7 cellular contexts compared by ENCODE assay signal in the genomic region with DNA sequence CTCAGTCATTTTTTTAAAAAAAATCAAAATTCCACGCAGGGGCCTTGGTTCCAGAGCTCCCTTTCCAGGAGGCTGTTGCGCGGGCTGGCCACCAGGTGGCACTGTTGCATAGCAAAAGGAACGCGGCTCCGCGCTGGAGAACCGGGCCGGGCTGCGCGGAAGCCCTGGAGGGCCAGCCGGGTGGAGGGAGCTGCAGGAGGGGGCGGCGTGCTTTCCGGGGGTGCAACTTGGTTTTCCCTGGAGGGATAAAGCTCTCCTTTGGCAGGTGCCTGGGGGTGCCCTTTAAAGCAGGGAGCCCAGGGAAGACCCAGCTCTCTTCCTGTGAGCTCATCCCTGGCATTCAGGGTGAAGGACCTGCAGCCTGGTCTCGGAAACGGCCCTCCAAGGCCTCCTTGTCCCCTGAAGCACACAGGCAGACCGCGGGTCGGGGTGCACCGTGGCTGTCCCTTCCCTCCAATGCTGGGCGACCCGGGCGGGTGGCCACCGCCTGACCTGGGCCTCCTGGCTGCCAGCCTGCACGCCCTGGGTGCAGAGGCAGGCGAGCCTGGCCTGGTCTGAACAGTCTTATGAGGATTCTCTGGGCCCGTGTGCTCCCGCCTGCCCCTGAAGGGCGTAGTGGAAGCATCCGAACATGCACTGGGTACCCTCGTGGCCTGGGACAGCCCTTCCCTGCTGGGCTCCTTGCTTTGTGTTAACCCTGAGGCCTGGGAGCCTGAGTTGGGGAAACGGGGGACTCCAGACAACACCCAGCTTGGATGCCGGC. TPM values are rescaled to one million over a fixed set of nuclear protein-coding genes. Genes with fewer than 3 reads are reported as not detected.
DNase-seq lines count a peak whose midpoint lies in the region; ATAC-seq, FAIRE-seq and TF ChIP-seq lines count a peak whose summit lies in the region.

No MANE protein-coding gene starts in this region.

- WGBS in mammary epithelial cell (ENCODE audit: low coverage, missing lambda C conversion rate) = 70% methylated on average over 16 of the region's 34 CpGs

- peaks cover 23% of the 10 kb centered on the region for H3K4me1 ChIP-seq in mammary epithelial cell (ENCODE audit: insufficient read depth, low read length)
- H3K4me1 ChIP-seq in kidney (ENCODE audit: control insufficient read depth in 1 of 2, insufficient read depth in 1 of 2, low read depth in 1 of 2, low read length in 2 of 2) = peaks cover 0 to 10% of the 10 kb centered on the region in 2 donors

- H3K4me3 ChIP-seq in mammary epithelial cell (replicated peaks in 1 of 3; ENCODE audit: insufficient read depth in 1 of 3, low read depth in 2 of 3, low read length in 3 of 3) (no peak overlapping the region), kidney (ENCODE audit: low read length in 2 of 2) (no peak overlapping the region)

- POLR2A ChIA-PET in GM10248 (lab: Yijun Ruan, JAX) = no interaction called here

- H3K79me2 ChIP-seq in mammary epithelial cell (ENCODE audit: insufficient read depth, low read length) = no peaks in the 10 kb centered on the region

- no peaks in the 10 kb centered on the region for H3K27me3 ChIP-seq in mammary epithelial cell (ENCODE audit: insufficient read depth, low read length)

- no peaks in the 10 kb centered on the region for H4K20me1 ChIP-seq in mammary epithelial cell (ENCODE audit: insufficient read depth, low read length)

- FAIRE-seq in kidney (lab: Jason Lieb, UNC) = no peak

- peak; percentile 90 for DNase-seq in GM10248 (ENCODE audit: extremely low spot score)
- DNase-seq in LoVo (ENCODE audit: low spot score) = peak; percentile 63
- peak; percentile 61 to 70 (median 66) for DNase-seq in activated CD4-positive, CD25-positive, alpha-beta regulatory T cell (lab: John Stamatoyannopoulos, UW)
- peak; percentile 20 for DNase-seq in mammary epithelial cell
- DNase-seq in kidney = peak; percentile 92
- DNase-seq in stimulated activated CD4-positive, alpha-beta T cell treated with anti-CD3 and anti-CD28 coated beads, Interleukin-2, amount 100 ng/mL, for 24 hours = peak; percentile 83 to 86

- dilution Hi-C loops in mammary epithelial cell (cut with HindIII; ENCODE audit: low sequenced_read_pairs) = no loop called here

- in situ Hi-C loops in mammary epithelial cell (cut with MboI; ENCODE audit: low sequenced_read_pairs in 2 of 2) = no loop called here

- no peak overlapping the region for H3K4me2 ChIP-seq in mammary epithelial cell (ENCODE audit: insufficient read depth, low read depth, low read length)

- H3K9ac ChIP-seq in mammary epithelial cell (ENCODE audit: insufficient read depth, low read length) = no peak overlapping the region
- H3K9ac ChIP-seq in kidney (ENCODE audit: low read length in 2 of 2) = no peak overlapping the region

- TF ChIP-seq CTCF in GM10248 (IDR thresholded peaks at IDR 0.05; ENCODE audit: control extremely low read depth, extremely low read depth, low read depth, missing control alignments) (peak; percentile 97), mammary epithelial cell (conservative IDR thresholded peaks at IDR 0.05 in 1 of 2, IDR thresholded peaks at IDR 0.05 in 1 of 2; ENCODE audit: extremely low read depth in 1 of 2, insufficient read depth in 1 of 2, low read depth in 1 of 2, low read length in 2 of 2) (peak; percentile 79 to 93), kidney (IDR thresholded peaks at IDR 0.05; ENCODE audit: borderline replicate concordance, extremely low read depth, insufficient read depth) (peak; percentile 98)

- CTCF ChIA-PET in GM10248 (lab: Yijun Ruan, JAX) = interaction anchor here (0.6 to 7.6 kb wide), 55 partner anchors 12 to 644 kb away, joined by 3 to 107 read pairs (median 5); a partner anchor contains a TSS
- CTCF ChIA-PET in mammary epithelial cell (lab: Charles Lee; ENCODE audit: low non-redundant PET) = interaction anchor here (0.7 to 1.3 kb wide), 9 partner anchors 41 to 498 kb away, joined by 3 to 19 read pairs (median 5); no protein-coding TSS in a partner anchor

- no TSS peak for BruUV-seq in mammary epithelial cell (replicated peaks; lab: Mats Ljungman, UMichigan)

- H3K27ac ChIP-seq in mammary epithelial cell (ENCODE audit: insufficient read depth, low read depth, low read length) (no peak overlapping the region), kidney (ENCODE audit: low read depth in 2 of 2, low read length in 2 of 2) (no peak overlapping the region)

- no peak for ATAC-seq in HG03095 (IDR thresholded peaks at IDR 0.05; ENCODE audit: unreplicated experiment)

- H2AFZ ChIP-seq in mammary epithelial cell (ENCODE audit: low read depth, low read length) = no peak overlapping the region

- no peaks in the 10 kb centered on the region for H3K36me3 ChIP-seq in mammary epithelial cell (ENCODE audit: insufficient read depth, low read length)
- H3K36me3 ChIP-seq in kidney (ENCODE audit: control insufficient read depth in 1 of 2, insufficient read depth in 2 of 2, low read length in 2 of 2) = no peaks in the 10 kb centered on the region

- no peaks in the 10 kb centered on the region for H3K9me3 ChIP-seq in mammary epithelial cell (replicated peaks; ENCODE audit: insufficient read depth, low read length)
- H3K9me3 ChIP-seq in kidney (ENCODE audit: control insufficient read depth in 1 of 2, low read length in 2 of 2) = no peaks in the 10 kb centered on the region

- intact Hi-C loops in mammary epithelial cell (cut with micrococcal nuclease) = loop anchor here (1.0 to 5.0 kb wide), 6 partner anchors 40 to 498 kb away; a partner anchor contains a TSS
- intact Hi-C loops in kidney (cut with DNase I) = loop anchor here (10.0 kb wide), 1 partner anchor 502 kb away; no protein-coding TSS in a partner anchor

RNA-seq across cellular contexts. Expression of a gene that starts 23.4 kb away (rescaled TPM):
- total RNA-seq in mammary epithelial cell (not detected), kidney (not detected)
- polyA plus RNA-seq in mammary epithelial cell (not detected), kidney (ENCODE audit: insufficient read depth, low read depth, low replicate concordance) (not detected)
- not detected for polyA minus RNA-seq in mammary epithelial cell

RNA-seq across cellular contexts. Expression of a gene that starts 31.0 kb away (rescaled TPM):
- total RNA-seq in mammary epithelial cell (not detected), kidney (not detected)
- polyA plus RNA-seq in mammary epithelial cell (not detected), kidney (ENCODE audit: insufficient read depth, low read depth, low replicate concordance) (not detected)
- polyA minus RNA-seq in mammary epithelial cell = not detected

RNA-seq across cellular contexts. Expression of a gene that starts 44.0 kb away (rescaled TPM):
- not detected for total RNA-seq in mammary epithelial cell
- not detected for polyA plus RNA-seq in mammary epithelial cell
- polyA minus RNA-seq in mammary epithelial cell = not detected
- total RNA-seq in kidney = not detected
- polyA plus RNA-seq in kidney (ENCODE audit: insufficient read depth, low read depth, low replicate concordance) = not detected

RNA-seq across cellular contexts. Expression of a gene that starts 44.7 kb away (rescaled TPM):
- total RNA-seq in mammary epithelial cell = not detected
- not detected for polyA plus RNA-seq in mammary epithelial cell
- polyA minus RNA-seq in mammary epithelial cell = not detected
- not detected for total RNA-seq in kidney
- not detected for polyA plus RNA-seq in kidney (ENCODE audit: insufficient read depth, low read depth, low replicate concordance)

RNA-seq across cellular contexts. Expression of a gene that starts 54.9 kb away (rescaled TPM):
- total RNA-seq in mammary epithelial cell (not detected), kidney (not detected)
- polyA plus RNA-seq in mammary epithelial cell (not detected), kidney (ENCODE audit: insufficient read depth, low read depth, low replicate concordance) (not detected)
- not detected for polyA minus RNA-seq in mammary epithelial cell

Comparison
In these comparisons a context has a peak if more than half of its experiments do, and no peak if none do; other contexts are left out.
1. DNase-seq: peak in every context shown above with its lines; median percentile 92 in kidney; 90 in GM10248; 84 in stimulated activated CD4-positive, alpha-beta T cell treated with anti-CD3 and anti-CD28 coated beads, Interleukin-2, amount 100 ng/mL, for 24 hours; 66 in activated CD4-positive, CD25-positive, alpha-beta regulatory T cell; 63 in LoVo; 20 in mammary epithelial cell.